In the genomic region with DNA sequence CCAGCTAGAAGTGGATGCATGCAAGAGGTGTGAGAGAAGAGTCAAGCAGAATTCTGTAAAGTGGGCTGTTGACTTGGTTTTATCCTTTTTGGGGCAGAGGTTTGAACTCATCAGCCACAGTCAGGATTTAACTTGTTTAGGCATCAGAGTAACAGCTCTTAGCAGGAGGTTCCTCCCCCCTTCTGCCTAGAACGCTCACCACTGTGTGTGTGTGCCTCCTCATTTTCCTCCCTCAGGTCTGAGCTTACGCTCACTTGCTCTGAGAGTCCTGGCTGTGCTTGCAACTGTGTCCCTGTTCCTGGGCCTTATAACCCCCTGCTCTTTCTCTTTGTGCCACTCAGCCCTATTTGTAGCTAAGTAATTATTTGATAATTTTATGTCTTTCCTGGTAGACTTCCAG, we compare ENCODE assay signal across 1 cellular context.
TF ChIP-seq lines count a peak whose summit lies in the region.

No MANE protein-coding gene starts in this region.

TF ChIP-seq in GM23338, 12 proteins besides CTCF, POLR2A, EP300 and RAD21 (continued from another document):
- TF ChIP-seq ZNF462 (CRISPR knock-in tag; IDR thresholded peaks at IDR 0.05), result no peak
- TF ChIP-seq EZH2 (IDR thresholded peaks at IDR 0.05; ENCODE audit: low read depth, unreplicated experiment), result no peak
- TF ChIP-seq ZNF114 (CRISPR knock-in tag; IDR thresholded peaks at IDR 0.05), result no peak
- no peak for TF ChIP-seq JUNB (IDR thresholded peaks at IDR 0.05; ENCODE audit: unreplicated experiment)
- no peak for TF ChIP-seq EZH2phosphoT487 (IDR thresholded peaks at IDR 0.05; ENCODE audit: unreplicated experiment)
- no peak for TF ChIP-seq POLR2AphosphoS5 (IDR thresholded peaks at IDR 0.05; ENCODE audit: low read depth)
- TF ChIP-seq NANOG (IDR thresholded peaks at IDR 0.05; ENCODE audit: borderline replicate concordance), result no peak
- no peak for TF ChIP-seq REST (IDR thresholded peaks at IDR 0.05; ENCODE audit: unreplicated experiment)
- TF ChIP-seq ZNF331 (CRISPR knock-in tag; IDR thresholded peaks at IDR 0.05; ENCODE audit: low read depth), result no peak
